In genomic region chr10:15141136-15142067, GRCh38 we compare ENCODE assay signal across 1 cellular context.
TF ChIP-seq lines count a peak whose summit lies in the region.

No MANE protein-coding gene starts in this region.

TF ChIP-seq in SK-N-SH treated with all-trans-retinoic acid at 6 μM for 48 hours, 23 proteins besides CTCF, POLR2A, EP300 and RAD21 (continued from another document):
- TF ChIP-seq TCF4 (CRISPR knock-in tag; IDR thresholded peaks at IDR 0.05; ENCODE audit: borderline replicate concordance) (no peak), SNAI2 (CRISPR knock-in tag; IDR thresholded peaks at IDR 0.05) (no peak), ESRRG (CRISPR knock-in tag; IDR thresholded peaks at IDR 0.05) (no peak)
TF ChIP-seq in SK-N-SH treated with all-trans-retinoic acid at 6 μM for 48 hours: peak in this region for 0.
